Comparison of ENCODE assay signal across 11 cellular contexts in the genomic region with DNA sequence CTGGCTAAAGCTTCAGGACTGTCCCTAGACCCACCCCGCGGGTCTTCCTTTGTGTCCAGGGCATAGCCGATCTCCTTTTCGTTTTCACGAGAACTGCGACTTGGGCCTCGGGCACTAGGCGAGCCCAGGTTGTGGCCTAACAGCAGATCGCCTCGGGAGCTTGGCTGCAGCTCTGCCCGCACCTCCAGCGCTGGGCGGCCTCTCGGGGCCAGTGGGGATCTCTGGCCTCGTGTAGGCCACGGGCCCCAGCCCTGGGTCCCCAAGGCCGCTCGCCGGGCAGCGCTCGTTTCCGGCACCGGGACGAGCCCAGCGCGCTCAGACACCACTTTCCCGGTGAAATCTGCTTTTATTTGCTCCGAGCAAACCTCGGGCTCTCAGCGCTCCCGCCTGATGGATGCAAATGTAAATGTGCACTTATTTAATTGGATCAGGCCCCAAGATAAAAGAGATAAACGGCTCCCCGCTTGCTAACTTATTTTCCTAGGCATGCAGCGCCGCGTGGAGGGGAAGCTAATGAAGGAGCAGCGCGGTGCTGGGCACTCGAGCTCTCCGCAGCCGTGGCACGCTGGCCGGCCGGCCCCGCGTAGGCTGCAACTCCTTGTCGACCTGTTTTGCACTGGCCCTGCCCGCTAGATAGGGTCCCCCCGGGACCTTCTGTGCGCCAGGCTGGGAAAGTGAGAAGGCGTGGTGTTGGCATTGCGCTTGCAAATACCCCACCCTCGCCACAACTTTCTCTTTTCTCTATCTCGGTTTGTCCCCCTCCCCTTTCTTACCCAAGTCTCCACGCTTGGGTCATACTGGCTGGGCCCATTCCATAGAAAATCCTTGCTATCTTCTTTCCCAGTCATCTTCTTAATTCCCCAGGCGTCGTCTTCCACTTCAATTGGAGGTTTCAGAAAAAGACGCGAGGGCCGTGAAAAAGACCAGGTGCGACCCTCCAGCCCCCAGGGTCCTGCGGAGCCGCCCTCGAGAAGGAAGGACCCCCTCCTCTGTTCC. TPM values are rescaled to one million over a fixed set of nuclear protein-coding genes. Genes with fewer than 3 reads are reported as not detected.
DNase-seq lines count a peak whose midpoint lies in the region; ATAC-seq, FAIRE-seq and TF ChIP-seq lines count a peak whose summit lies in the region.
"Had no signal": no experiment of that assay in that cellular context is flagged by ENCODE, and none has a peak within 500 bp of the region (broad histone marks: within the 10 kb centered on the region; RNA-seq: fewer than 3 reads in every experiment).

No MANE protein-coding gene starts in this region.

- ATAC-seq in HG02623 (IDR thresholded peaks at IDR 0.05; ENCODE audit: unreplicated experiment) (no peak), HG03378 (IDR thresholded peaks at IDR 0.05; ENCODE audit: unreplicated experiment) (no peak)

- dilution Hi-C loops in mammary epithelial cell (cut with HindIII; ENCODE audit: low sequenced_read_pairs) = loop anchor here (10.0 to 25.0 kb wide), 3 partner anchors 114 to 1164 kb away; a partner anchor contains a TSS

- H4K20me1 ChIP-seq in mammary epithelial cell (ENCODE audit: insufficient read depth, low read length) = no peaks in the 10 kb centered on the region

- H3K36me3 Mint-ChIP-seq in activated naive CD4-positive, alpha-beta T cell treated with anti-CD3 and anti-CD28 coated beads, Interleukin-2, amount 10 ng/mL, durations not matched to agents 7 days and 5 days = peaks cover 2% of the 10 kb centered on the region
- H3K36me3 Mint-ChIP-seq in activated naive CD4-positive, alpha-beta T cell treated with anti-CD3 and anti-CD28 coated beads for 36 hours (ENCODE audit: low read depth) = no peaks in the 10 kb centered on the region

- peak overlapping the region; percentile 94 for H2AFZ ChIP-seq in mammary epithelial cell (ENCODE audit: low read depth, low read length)

- intact Hi-C loops in activated naive CD4-positive, alpha-beta T cell treated with anti-CD3 and anti-CD28 coated beads for 36 hours (cut with micrococcal nuclease) = loop anchor here (5.0 to 10.0 kb wide), 6 partner anchors 319 to 1166 kb away; no protein-coding TSS in a partner anchor
- intact Hi-C loops in mammary epithelial cell (cut with micrococcal nuclease) (loop anchor here (1.0 to 5.0 kb wide), 3 partner anchors 19 to 746 kb away; no protein-coding TSS in a partner anchor), kidney (cut with DNase I) (no loop called here)

- FAIRE-seq in kidney (lab: Jason Lieb, UNC) = no peak

- peak overlapping the region; percentile 42 for H3K27ac Mint-ChIP-seq in activated naive CD4-positive, alpha-beta T cell treated with anti-CD3 and anti-CD28 coated beads, Interleukin-2, amount 10 ng/mL, durations not matched to agents 7 days and 5 days
- no peak overlapping the region for H3K27ac Mint-ChIP-seq in activated naive CD4-positive, alpha-beta T cell treated with anti-CD3 and anti-CD28 coated beads for 36 hours

- no peaks in the 10 kb centered on the region for H3K9me3 ChIP-seq in mammary epithelial cell (replicated peaks; ENCODE audit: insufficient read depth, low read length)
- H3K9me3 ChIP-seq in kidney (ENCODE audit: control insufficient read depth in 1 of 2, low read length in 2 of 2) = no peaks in the 10 kb centered on the region
- H3K9me3 ChIP-seq in suprapubic skin = no peaks in the 10 kb centered on the region

- H3K79me2 ChIP-seq in mammary epithelial cell (ENCODE audit: insufficient read depth, low read length) = peaks cover 64% of the 10 kb centered on the region

- in situ Hi-C loops in mammary epithelial cell (cut with MboI; ENCODE audit: low sequenced_read_pairs in 2 of 2) = loop anchor here (10.0 to 25.0 kb wide), 3 partner anchors 654 to 1174 kb away; a partner anchor contains a TSS

- no peak for TF ChIP-seq CTCF in mammary epithelial cell (conservative IDR thresholded peaks at IDR 0.05 in 1 of 2, IDR thresholded peaks at IDR 0.05 in 1 of 2; ENCODE audit: extremely low read depth in 1 of 2, insufficient read depth in 1 of 2, low read depth in 1 of 2, low read length in 2 of 2)
- no peak for TF ChIP-seq CTCF in kidney (IDR thresholded peaks at IDR 0.05; ENCODE audit: borderline replicate concordance, extremely low read depth, insufficient read depth)
- TF ChIP-seq CTCF in suprapubic skin (IDR thresholded peaks at IDR 0.05) = no peak

- peak overlapping the region; percentile 99 for H3K4me2 ChIP-seq in mammary epithelial cell (ENCODE audit: insufficient read depth, low read depth, low read length)

- H3K4me3 Mint-ChIP-seq in activated naive CD4-positive, alpha-beta T cell treated with anti-CD3 and anti-CD28 coated beads, Interleukin-2, amount 10 ng/mL, durations not matched to agents 7 days and 5 days = no peak overlapping the region
- no peak overlapping the region for H3K4me3 Mint-ChIP-seq in activated naive CD4-positive, alpha-beta T cell treated with anti-CD3 and anti-CD28 coated beads for 36 hours
- H3K4me3 Mint-ChIP-seq: central memory CD8-positive, alpha-beta T cell had no signal

- peaks cover 4% of the 10 kb centered on the region for H3K36me3 ChIP-seq in mammary epithelial cell (ENCODE audit: insufficient read depth, low read length)
- no peaks in the 10 kb centered on the region for H3K36me3 ChIP-seq in kidney (ENCODE audit: control insufficient read depth in 1 of 2, insufficient read depth in 2 of 2, low read length in 2 of 2)
- no peaks in the 10 kb centered on the region for H3K36me3 ChIP-seq in suprapubic skin

- CTCF ChIA-PET in activated naive CD4-positive, alpha-beta T cell treated with anti-CD3 and anti-CD28 coated beads, Interleukin-2, amount 10 ng/mL, durations not matched to agents 7 days and 5 days (lab: Charles Lee) = no interaction called here
- CTCF ChIA-PET in activated naive CD4-positive, alpha-beta T cell treated with anti-CD3 and anti-CD28 coated beads for 36 hours (lab: Charles Lee) = no interaction called here
- CTCF ChIA-PET in mammary epithelial cell (lab: Charles Lee; ENCODE audit: low non-redundant PET) = interaction anchor here (0.6 kb wide), 2 partner anchors 8 to 318 kb away, joined by 3 to 5 read pairs; no protein-coding TSS in a partner anchor

- no peak for DNase-seq in activated naive CD4-positive, alpha-beta T cell treated with anti-CD3 and anti-CD28 coated beads, Interleukin-2, amount 10 ng/mL, durations not matched to agents 7 days and 5 days
- no peak for DNase-seq in activated naive CD4-positive, alpha-beta T cell treated with anti-CD3 and anti-CD28 coated beads for 36 hours
- DNase-seq in mammary epithelial cell (peak; percentile 48), kidney (peak; percentile 64), suprapubic skin (ENCODE audit: low spot score in 2 of 2) (peak in 1 of 2 donors; percentile 73), HK-2 (ENCODE audit: unreplicated experiment) (no peak)
- DNase-seq: NCI-H526 treated with DMSO at 0.1 percent for 48 hours had no signal

- peaks cover 29% of the 10 kb centered on the region for H3K4me1 ChIP-seq in mammary epithelial cell (ENCODE audit: insufficient read depth, low read length)
- H3K4me1 ChIP-seq in kidney (ENCODE audit: control insufficient read depth in 1 of 2, insufficient read depth in 1 of 2, low read depth in 1 of 2, low read length in 2 of 2) = peaks cover 0 to 3% of the 10 kb centered on the region in 2 donors
- H3K4me1 ChIP-seq in suprapubic skin = peaks cover 20% of the 10 kb centered on the region

- no peak for TF ChIP-seq POLR2A in suprapubic skin (IDR thresholded peaks at IDR 0.05)

- H3K4me3 ChIP-seq in mammary epithelial cell (replicated peaks in 1 of 3; ENCODE audit: insufficient read depth in 1 of 3, low read depth in 2 of 3, low read length in 3 of 3) = peak overlapping the region; percentile 64 to 95 (median 72)
- no peak overlapping the region for H3K4me3 ChIP-seq in kidney (ENCODE audit: low read length in 2 of 2)
- peak overlapping the region; percentile 75 for H3K4me3 ChIP-seq in suprapubic skin

- no peaks in the 10 kb centered on the region for H3K27me3 ChIP-seq in mammary epithelial cell (ENCODE audit: insufficient read depth, low read length)
- peaks cover 25% of the 10 kb centered on the region for H3K27me3 ChIP-seq in suprapubic skin

- peak overlapping the region; percentile 82 for H3K9ac ChIP-seq in mammary epithelial cell (ENCODE audit: insufficient read depth, low read length)
- H3K9ac ChIP-seq in kidney (ENCODE audit: low read length in 2 of 2) = no peak overlapping the region

- peaks cover 16% of the 10 kb centered on the region for H3K4me1 Mint-ChIP-seq in activated naive CD4-positive, alpha-beta T cell treated with anti-CD3 and anti-CD28 coated beads, Interleukin-2, amount 10 ng/mL, durations not matched to agents 7 days and 5 days
- H3K4me1 Mint-ChIP-seq in activated naive CD4-positive, alpha-beta T cell treated with anti-CD3 and anti-CD28 coated beads for 36 hours (ENCODE audit: low read depth) = peaks cover 23% of the 10 kb centered on the region
- H3K4me1 Mint-ChIP-seq: central memory CD8-positive, alpha-beta T cell had no signal

- peaks cover 1% of the 10 kb centered on the region for H3K9me3 Mint-ChIP-seq in activated naive CD4-positive, alpha-beta T cell treated with anti-CD3 and anti-CD28 coated beads, Interleukin-2, amount 10 ng/mL, durations not matched to agents 7 days and 5 days
- H3K9me3 Mint-ChIP-seq in activated naive CD4-positive, alpha-beta T cell treated with anti-CD3 and anti-CD28 coated beads for 36 hours = no peaks in the 10 kb centered on the region
- H3K9me3 Mint-ChIP-seq: central memory CD8-positive, alpha-beta T cell had no signal

- no TSS peak for BruUV-seq in mammary epithelial cell (replicated peaks; lab: Mats Ljungman, UMichigan)

- TF ChIP-seq EP300 in suprapubic skin (IDR thresholded peaks at IDR 0.05) = no peak

- H3K27me3 Mint-ChIP-seq in activated naive CD4-positive, alpha-beta T cell treated with anti-CD3 and anti-CD28 coated beads, Interleukin-2, amount 10 ng/mL, durations not matched to agents 7 days and 5 days = peaks cover 96% of the 10 kb centered on the region
- H3K27me3 Mint-ChIP-seq in activated naive CD4-positive, alpha-beta T cell treated with anti-CD3 and anti-CD28 coated beads for 36 hours (ENCODE audit: low read depth) = peaks cover 84% of the 10 kb centered on the region

- WGBS in mammary epithelial cell (ENCODE audit: low coverage, missing lambda C conversion rate) = 35% methylated on average over 43 of the region's 64 CpGs
- whole genome bisulfite sequencing in suprapubic skin = 33% methylated on average over 39 of the region's 64 CpGs

- peak overlapping the region; percentile 90 for H3K27ac ChIP-seq in mammary epithelial cell (ENCODE audit: insufficient read depth, low read depth, low read length)
- H3K27ac ChIP-seq in kidney (ENCODE audit: low read depth in 2 of 2, low read length in 2 of 2) = no peak overlapping the region
- peak overlapping the region; percentile 96 for H3K27ac ChIP-seq in suprapubic skin

RNA-seq across cellular contexts. Expression of a gene that starts 8.0 kb away (rescaled TPM):
- total RNA-seq in activated naive CD4-positive, alpha-beta T cell treated with anti-CD3 and anti-CD28 coated beads for 36 hours = not detected
- total RNA-seq in mammary epithelial cell (10 to 100 TPM in 1 of 2 donors, 1 to 10 TPM in 1; 7.6 to 19.0 TPM), kidney (22.3 TPM), suprapubic skin (10 to 100 TPM; 41.3 to 64.8 (median 51.6) TPM)
- polyA plus RNA-seq in mammary epithelial cell (5.7 TPM), kidney (ENCODE audit: insufficient read depth, low read depth, low replicate concordance) (3.7 TPM)
- 5.2 TPM for polyA minus RNA-seq in mammary epithelial cell
- total RNA-seq: omental fat pad had no signal

Comparison
In these comparisons a context has a peak if more than half of its experiments do, and no peak if none do; other contexts are left out.
1. DNase-seq: peak in mammary epithelial cell (single experiment) and kidney (single experiment); none in activated naive CD4-positive, alpha-beta T cell treated with anti-CD3 and anti-CD28 coated beads, Interleukin-2, amount 10 ng/mL, durations not matched to agents 7 days and 5 days (single experiment), activated naive CD4-positive, alpha-beta T cell treated with anti-CD3 and anti-CD28 coated beads for 36 hours (single experiment) and HK-2 (single experiment).
2. H3K27ac ChIP-seq: peak in mammary epithelial cell (single experiment) and suprapubic skin (single experiment); none in kidney (0 of 2).
3. H3K4me3 ChIP-seq: peak in mammary epithelial cell (3 of 3) and suprapubic skin (single experiment); none in kidney (0 of 2).
4. RNA of a gene that starts 8.0 kb away (total RNA-seq): 41.3 to 64.8 TPM in suprapubic skin, 22.3 TPM in kidney (single experiment) and 7.6 to 19.0 TPM in mammary epithelial cell; not detected in activated naive CD4-positive, alpha-beta T cell treated with anti-CD3 and anti-CD28 coated beads for 36 hours; every median in the first group is over 4 times any median in the second.